In the genomic region with DNA sequence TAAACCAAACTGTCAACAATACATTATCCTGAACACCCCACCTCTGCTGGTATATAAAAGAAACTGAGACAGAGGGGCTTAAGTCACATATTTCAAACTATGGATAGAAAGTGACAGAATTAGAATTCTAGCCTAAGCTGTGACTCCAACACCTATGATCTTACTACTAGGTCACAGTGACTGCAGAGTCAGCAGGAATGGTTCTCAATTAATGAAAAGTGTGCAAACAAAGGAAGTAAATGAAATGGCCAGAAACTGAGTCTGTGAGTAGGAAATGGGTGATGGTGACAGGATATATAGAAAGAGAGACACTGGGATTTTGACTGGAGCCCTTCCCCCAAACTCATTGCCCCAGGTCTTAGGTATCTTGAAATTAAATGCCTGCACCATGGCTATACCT, we compare ENCODE assay signal across 1 cellular context.
TF ChIP-seq lines count a peak whose summit lies in the region.

No MANE protein-coding gene starts in this region.

TF ChIP-seq in K562, 482 proteins besides CTCF, POLR2A, EP300 and RAD21:
- peak; percentile 57; the same call in 1 of the 2 replicates for TF ChIP-seq ZNF316 (IDR thresholded peaks at IDR 0.05)
- no peak for TF ChIP-seq TAF15 (IDR thresholded peaks at IDR 0.05; ENCODE audit: low read depth, low read length)
- TF ChIP-seq MAFG (tag; conservative IDR thresholded peaks at IDR 0.05): 0 out of 2 replicates have a peak, but pooled peaks have one; percentile 28
- no peak for TF ChIP-seq ZNF696 (CRISPR knock-in tag; conservative IDR thresholded peaks at IDR 0.05)
- no peak for TF ChIP-seq RFX1 (IDR thresholded peaks at IDR 0.05)
- no peak for TF ChIP-seq HNRNPH1 (optimal IDR thresholded peaks at IDR 0.05; ENCODE audit: low read depth, low read length)
- TF ChIP-seq C11orf30 (IDR thresholded peaks at IDR 0.05; ENCODE audit: low read depth): peak; percentile 43; the same call in 1 of the 2 replicates
